1 cellular context compared by ENCODE assay signal in the genomic region with DNA sequence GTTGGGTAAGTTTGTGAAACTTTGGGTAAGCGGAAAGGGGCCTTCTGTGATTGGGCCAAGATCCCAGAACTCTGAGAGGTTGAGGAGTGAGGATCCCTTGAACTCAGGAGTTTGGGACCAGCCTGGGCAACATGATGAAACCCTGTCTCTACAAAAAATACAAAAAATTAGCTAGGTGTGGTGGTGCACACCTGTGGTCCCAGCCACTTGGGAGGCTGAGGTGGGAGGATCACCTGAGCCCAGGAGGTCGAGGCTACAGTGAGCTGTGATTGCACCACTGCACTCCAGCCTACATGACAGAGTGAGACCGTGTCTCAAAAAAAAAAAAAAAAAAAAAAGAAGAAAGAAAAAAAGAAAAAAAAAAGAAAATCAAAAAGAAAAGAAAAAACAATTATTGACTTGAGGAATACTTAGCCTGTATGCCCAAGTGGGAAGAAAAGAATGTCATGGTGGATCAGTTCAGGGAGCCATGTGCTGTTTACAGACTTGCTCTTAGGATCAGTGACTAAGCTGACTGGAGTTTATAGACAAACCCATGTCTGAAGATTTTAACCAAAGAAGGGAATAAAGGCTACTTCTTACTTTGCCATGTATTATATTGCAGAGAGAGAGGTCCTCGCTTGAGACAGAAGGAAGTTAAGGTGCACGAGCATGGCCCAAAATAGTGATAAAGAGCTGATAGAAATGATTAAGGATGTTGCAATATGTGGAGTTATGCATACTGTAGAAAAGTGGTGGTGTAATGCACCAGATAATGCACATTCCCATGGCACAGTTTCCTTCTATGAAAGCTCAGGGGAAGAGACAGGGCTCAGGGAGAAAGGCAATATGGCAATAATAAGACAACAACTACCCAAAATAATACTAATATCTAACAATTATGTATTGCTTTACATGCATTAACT.
TF ChIP-seq lines count a peak whose summit lies in the region.

No MANE protein-coding gene starts in this region.

TF ChIP-seq in A549, 52 proteins besides CTCF, POLR2A, EP300 and RAD21 (continued from another document):
- TF ChIP-seq, protein P1, sequence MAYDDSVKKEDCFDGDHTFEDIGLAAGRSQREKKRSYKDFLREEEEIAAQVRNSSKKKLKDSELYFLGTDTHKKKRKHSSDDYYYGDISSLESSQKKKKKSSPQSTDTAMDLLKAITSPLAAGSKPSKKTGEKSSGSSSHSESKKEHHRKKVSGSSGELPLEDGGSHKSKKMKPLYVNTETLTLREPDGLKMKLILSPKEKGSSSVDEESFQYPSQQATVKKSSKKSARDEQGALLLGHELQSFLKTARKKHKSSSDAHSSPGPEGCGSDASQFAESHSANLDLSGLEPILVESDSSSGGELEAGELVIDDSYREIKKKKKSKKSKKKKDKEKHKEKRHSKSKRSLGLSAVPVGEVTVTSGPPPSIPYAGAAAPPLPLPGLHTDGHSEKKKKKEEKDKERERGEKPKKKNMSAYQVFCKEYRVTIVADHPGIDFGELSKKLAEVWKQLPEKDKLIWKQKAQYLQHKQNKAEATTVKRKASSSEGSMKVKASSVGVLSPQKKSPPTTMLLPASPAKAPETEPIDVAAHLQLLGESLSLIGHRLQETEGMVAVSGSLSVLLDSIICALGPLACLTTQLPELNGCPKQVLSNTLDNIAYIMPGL (CRISPR knock-in tag; IDR thresholded peaks at IDR 0.05; ENCODE audit: borderline replicate concordance): no peak
- no peak for TF ChIP-seq HEYL (CRISPR knock-in tag; IDR thresholded peaks at IDR 0.05)
- no peak for TF ChIP-seq TFCP2L1 (CRISPR knock-in tag; IDR thresholded peaks at IDR 0.05)
- TF ChIP-seq NFE2L2 (conservative IDR thresholded peaks at IDR 0.05; ENCODE audit: low read length): no peak
- TF ChIP-seq MYC (IDR thresholded peaks at IDR 0.05; ENCODE audit: borderline replicate concordance, low read length): no peak
- peak in 1 of 2 experiments; percentile 37; a peak in 1 of 4 replicates for TF ChIP-seq CEBPB (IDR thresholded peaks at IDR 0.05)
- TF ChIP-seq CHD4 (IDR thresholded peaks at IDR 0.05; ENCODE audit: borderline replicate concordance): no peak
